Comparison of ENCODE assay signal across 8 cellular contexts in the genomic region with DNA sequence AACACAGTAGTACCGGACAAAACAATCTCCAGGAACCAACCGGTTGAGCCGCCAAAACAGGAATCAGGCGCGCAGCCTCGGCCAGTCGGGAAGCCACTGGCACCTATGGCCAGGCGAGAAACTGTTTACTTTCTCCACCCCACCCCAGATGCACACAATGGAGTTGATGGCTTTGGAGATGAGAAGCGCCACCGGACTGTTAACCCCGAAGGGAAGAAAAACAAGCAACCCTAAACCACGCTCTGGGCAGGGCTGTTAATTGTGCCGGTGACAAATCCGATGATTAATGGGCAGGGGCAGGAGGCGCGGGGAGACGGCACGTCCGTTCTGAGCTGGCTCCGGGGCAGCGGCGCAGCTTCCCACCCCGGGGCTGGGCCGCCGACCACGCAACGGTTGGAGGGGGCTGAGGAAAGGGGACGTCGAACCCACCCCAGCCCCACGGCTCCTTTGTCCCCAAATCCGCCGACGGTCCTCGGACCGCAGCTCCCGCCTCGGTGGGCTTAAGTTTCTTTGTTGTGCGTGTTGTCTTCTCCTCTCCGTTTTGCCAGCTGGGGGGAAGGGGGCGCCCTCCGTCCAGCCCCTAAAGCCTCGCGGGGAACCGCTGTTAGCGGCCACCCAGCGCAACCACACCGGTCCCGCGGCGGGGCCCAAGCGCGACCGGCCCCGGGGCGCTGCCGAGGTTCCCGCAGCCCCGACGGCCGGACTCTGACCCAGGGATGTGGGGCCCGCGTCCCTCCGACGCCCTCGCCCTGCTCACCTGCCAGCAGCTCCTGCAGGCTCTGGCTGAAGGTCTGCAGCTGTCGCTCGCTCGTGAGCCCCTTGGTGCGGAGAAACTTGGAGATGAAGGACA. TPM values are rescaled to one million over a fixed set of nuclear protein-coding genes. Genes with fewer than 3 reads are reported as not detected.
DNase-seq lines count a peak whose midpoint lies in the region; ATAC-seq, FAIRE-seq and TF ChIP-seq lines count a peak whose summit lies in the region.

No MANE protein-coding gene starts in this region.

- CTCF ChIA-PET in A549 (lab: Yijun Ruan, JAX): interaction anchor here (0.6 to 3.2 kb wide), 22 partner anchors 8 to 783 kb away, joined by 3 to 21 read pairs (median 4); no protein-coding TSS in a partner anchor

- peak overlapping the region; percentile 92 to 98 for H3K27ac ChIP-seq in A549
- H3K27ac ChIP-seq in brain microvascular endothelial cell: peak overlapping the region; percentile 83

- TF ChIP-seq POLR2A in A549 (IDR thresholded peaks at IDR 0.05; ENCODE audit: low read length): peak; percentile 9; the same call in 1 of the 2 replicates

- DNase-seq in A549 (ENCODE audit: low read depth in 1 of 2, low spot score in 1 of 2) (peak in 1 of 2 experiments; percentile 44), NAMALWA (ENCODE audit: low spot score) (peak; percentile 56), UCSD-AML1 (lab: John Stamatoyannopoulos, UW; ENCODE audit: unreplicated experiment) (peak; percentile 67), brain microvascular endothelial cell (peak; percentile 30), islet precursor cell (peak; percentile 82), OCI-M2 (lab: John Stamatoyannopoulos, UW; ENCODE audit: unreplicated experiment) (no peak)
- peak; percentile 25 to 41 for DNase-seq in stimulated activated CD4-positive, alpha-beta T cell treated with anti-CD3 and anti-CD28 coated beads, Interleukin-12 subunit alpha, Interleukin-12 subunit beta, amount 100 ng/mL, for 24 hours (ENCODE audit: low read depth in 2 of 2)

- H3K4me3 ChIP-seq in A549 (peak overlapping the region; percentile 91), brain microvascular endothelial cell (ENCODE audit: low read depth, low read length) (peak overlapping the region; percentile 93)

- no peaks in the 10 kb centered on the region for H3K9me3 ChIP-seq in A549

- peaks cover 11% of the 10 kb centered on the region for H3K36me3 ChIP-seq in brain microvascular endothelial cell (replicated peaks)

- H3K27me3 ChIP-seq in brain microvascular endothelial cell (replicated peaks): no peaks in the 10 kb centered on the region

- in situ Hi-C loops in brain microvascular endothelial cell (cut with HindIII; ENCODE audit: low pct_ligation_motif_present, low sequenced_read_pairs): no loop called here

- peak in 1 of 2 experiments; percentile 14; a peak in 1 of 5 replicates for TF ChIP-seq RAD21 in A549 (conservative IDR thresholded peaks at IDR 0.05 in 1 of 2, IDR thresholded peaks at IDR 0.05 in 1 of 2)

- ATAC-seq in A549: peak; percentile 20 to 26
- ATAC-seq in GM18907 (IDR thresholded peaks at IDR 0.05; ENCODE audit: unreplicated experiment): peak; percentile 0

- WGBS in A549 (ENCODE audit: missing lambda C conversion rate): 1% methylated on average over 49 of the region's 69 CpGs

- FAIRE-seq in A549 (lab: Jason Lieb, UNC): no peak

- peak overlapping the region; percentile 90 for H3K4me2 ChIP-seq in A549

- POLR2A ChIA-PET in A549 (lab: Yijun Ruan, JAX): interaction anchor here (0.6 to 4.7 kb wide), 48 partner anchors 8 to 782 kb away, joined by 3 to 54 read pairs (median 6); no protein-coding TSS in a partner anchor

- peaks cover 10% of the 10 kb centered on the region for H3K4me1 ChIP-seq in A549

- TF ChIP-seq EP300 in A549 (IDR thresholded peaks at IDR 0.05): no peak

- TF ChIP-seq CTCF in A549 (IDR thresholded peaks at IDR 0.05): no peak; the same call in 2 of the 3 replicates
- TF ChIP-seq CTCF in brain microvascular endothelial cell (IDR thresholded peaks at IDR 0.05; ENCODE audit: low read depth, low read length, missing control alignments): peak; percentile 14

TF ChIP-seq in A549, 52 proteins besides CTCF, POLR2A, EP300 and RAD21:
- TF ChIP-seq HOXA7 (CRISPR knock-in tag; IDR thresholded peaks at IDR 0.05): 0 out of 2 replicates have a peak, but pooled peaks have one; percentile 8
- no peak for TF ChIP-seq EHF (CRISPR knock-in tag; IDR thresholded peaks at IDR 0.05)
- TF ChIP-seq TFCP2L1 (CRISPR knock-in tag; IDR thresholded peaks at IDR 0.05): no peak
- TF ChIP-seq EHMT2 (IDR thresholded peaks at IDR 0.05; ENCODE audit: low read depth): no peak
- TF ChIP-seq CBX2 (IDR thresholded peaks at IDR 0.05; ENCODE audit: borderline replicate concordance, low read depth): no peak
- TF ChIP-seq RNF2 (IDR thresholded peaks at IDR 0.05; ENCODE audit: borderline replicate concordance, low read depth): 0 out of 2 replicates have a peak, but pooled peaks have one; percentile 29
- TF ChIP-seq HOXB5 (CRISPR knock-in tag; IDR thresholded peaks at IDR 0.05): peak; percentile 54; the same call in 1 of the 2 replicates
- 0 out of 2 replicates have a peak, but pooled peaks have one; percentile 1 for TF ChIP-seq PHF8 (IDR thresholded peaks at IDR 0.05; ENCODE audit: borderline replicate concordance, low read depth)

RNA-seq across cellular contexts. Expression of a gene that starts 0.8 kb away (rescaled TPM):
- polyA plus RNA-seq in A549 (2011; rRNA removed) (138 and 215 TPM in 2 replicates), A549 (2017; fragmentation: RNase III; extraction: RNeasy Plus Mini Kit Qiagen cat#74134 plus additional on column Dnase treatment) (21.0 to 30.6 TPM (median 29.4 TPM) in 3 replicates)
- polyA plus RNA-seq in A549 (2012; cell fraction: cytosol; rRNA removed): 40.4 and 47.2 TPM in 2 replicates
- polyA plus RNA-seq in A549 (2012; cell fraction: nucleus; rRNA removed): 10.9 and 12.1 TPM in 2 replicates
- polyA minus RNA-seq in A549 (2011; rRNA and poly(A)+ RNA removed): 228 and 293 TPM in 2 replicates
